In genomic region chr18:21612125-21613100, GRCh38 we compare ENCODE assay signal across 1 cellular context.
A peak's percentile ranks its signal among the peaks of the same experiment; 100 is the strongest.
TF ChIP-seq lines count a peak whose summit lies in the region.

SNRPD1 (plus strand) TSS chr18:21612314; CDS start chr18:21612430, 116 bp downstream.

TF ChIP-seq in GM12878, 131 proteins besides CTCF, POLR2A, EP300 and RAD21 (continued from another document and continues in another):
- peak; percentile 86 for TF ChIP-seq GATAD2B (conservative IDR thresholded peaks at IDR 0.05; ENCODE audit: low read depth)
- no peak; the same call in 1 of the 2 replicates for TF ChIP-seq PAX5 (IDR thresholded peaks at IDR 0.05; ENCODE audit: borderline replicate concordance, low read depth, low read length)
- peak; percentile 95 for TF ChIP-seq ZBTB40 (IDR thresholded peaks at IDR 0.05; ENCODE audit: borderline replicate concordance)
- no peak for TF ChIP-seq IRF5 (IDR thresholded peaks at IDR 0.05; ENCODE audit: borderline replicate concordance)
- peak; percentile 90 for TF ChIP-seq ZNF207 (IDR thresholded peaks at IDR 0.05; ENCODE audit: borderline replicate concordance)
- TF ChIP-seq RBBP5 (conservative IDR thresholded peaks at IDR 0.05) = no peak
- TF ChIP-seq BCLAF1 (IDR thresholded peaks at IDR 0.05) = no peak
- TF ChIP-seq ZBED1 (IDR thresholded peaks at IDR 0.05; ENCODE audit: borderline replicate concordance) = peak; percentile 71; the same call in 1 of the 2 replicates
- peak; percentile 81; the same call in 1 of the 2 replicates for TF ChIP-seq TBL1XR1 (IDR thresholded peaks at IDR 0.05; ENCODE audit: low read depth, low read length)
- TF ChIP-seq FOXK2 (IDR thresholded peaks at IDR 0.05) = no peak
- TF ChIP-seq RB1 (IDR thresholded peaks at IDR 0.05; ENCODE audit: borderline replicate concordance) = peak; percentile 99
- TF ChIP-seq EZH2 (IDR thresholded peaks at IDR 0.05; ENCODE audit: borderline replicate concordance, control insufficient read depth, low read depth, low read length) = no peak
- TF ChIP-seq KLF5 (IDR thresholded peaks at IDR 0.05; ENCODE audit: partially characterized antibody) = peak; percentile 89
- no peak for TF ChIP-seq SPI1 (IDR thresholded peaks at IDR 0.05; ENCODE audit: borderline replicate concordance, insufficient read depth, low read depth, low read length)
- TF ChIP-seq TARDBP (IDR thresholded peaks at IDR 0.05; ENCODE audit: borderline replicate concordance) = peak; percentile 78; the same call in 1 of the 2 replicates
- no peak for TF ChIP-seq CBX3 (IDR thresholded peaks at IDR 0.05; ENCODE audit: borderline replicate concordance, low read depth)
- peak; percentile 75 for TF ChIP-seq ZBTB11 (CRISPR knock-in tag; IDR thresholded peaks at IDR 0.05)
- TF ChIP-seq ZNF622 (IDR thresholded peaks at IDR 0.05) = no peak
- TF ChIP-seq NFIC (IDR thresholded peaks at IDR 0.05; ENCODE audit: low read depth, low read length) = no peak; the same call in 1 of the 2 replicates
- no peak for TF ChIP-seq KDM1A (IDR thresholded peaks at IDR 0.05; ENCODE audit: borderline replicate concordance)
- TF ChIP-seq PRDM15 (CRISPR knock-in tag; IDR thresholded peaks at IDR 0.05) = no peak
- no peak for TF ChIP-seq ASH2L (IDR thresholded peaks at IDR 0.05; ENCODE audit: borderline replicate concordance, low read depth)
- no peak for TF ChIP-seq SKIL (IDR thresholded peaks at IDR 0.05; ENCODE audit: low read depth, poor library complexity, severe bottlenecking)
- peak; percentile 79 for TF ChIP-seq NBN (IDR thresholded peaks at IDR 0.05)
- TF ChIP-seq MTA2 (IDR thresholded peaks at IDR 0.05; ENCODE audit: low read depth) = no peak
- peak; percentile 87 for TF ChIP-seq LARP7 (IDR thresholded peaks at IDR 0.05)
- no peak for TF ChIP-seq JUNB (IDR thresholded peaks at IDR 0.05)
- peak; percentile 94 for TF ChIP-seq SIN3A (IDR thresholded peaks at IDR 0.05; ENCODE audit: low read depth, low read length)
- TF ChIP-seq USF2 (IDR thresholded peaks at IDR 0.05; ENCODE audit: borderline replicate concordance, low read depth, low read length) = no peak
- no peak for TF ChIP-seq HDAC2 (IDR thresholded peaks at IDR 0.05)
- peak; percentile 77 for TF ChIP-seq E2F8 (IDR thresholded peaks at IDR 0.05; ENCODE audit: low read depth, partially characterized antibody)
- TF ChIP-seq RELA (IDR thresholded peaks at IDR 0.05; ENCODE audit: borderline replicate concordance, partially characterized antibody) = peak; percentile 71
- peak; percentile 98 for TF ChIP-seq POLR2AphosphoS5 (IDR thresholded peaks at IDR 0.05; ENCODE audit: low read length)
- peak; percentile 53; the same call in 1 of the 2 replicates for TF ChIP-seq NR2C1 (IDR thresholded peaks at IDR 0.05)
